10 cellular contexts compared by ENCODE assay signal in genomic region chr1:208604295-208604694, GRCh38.
DNase-seq lines count a peak whose midpoint lies in the region; ATAC-seq and TF ChIP-seq lines count a peak whose summit lies in the region.
"Had no signal": no experiment of that assay in that cellular context is flagged by ENCODE, and none has a peak within 500 bp of the region (broad histone marks: within the 10 kb centered on the region; RNA-seq: fewer than 3 reads in every experiment).

No MANE protein-coding gene starts in this region.

- peaks cover 5% of the 10 kb centered on the region for H3K27me3 Mint-ChIP-seq in activated naive CD8-positive, alpha-beta T cell treated with anti-CD3 and anti-CD28 coated beads, Interleukin-2, amount 50 U/mL, for 24 hours
- H3K27me3 Mint-ChIP-seq in activated naive CD8-positive, alpha-beta T cell treated with anti-CD3 and anti-CD28 coated beads for 36 hours, result no peaks in the 10 kb centered on the region
- H3K27me3 Mint-ChIP-seq in stimulated activated naive CD8-positive, alpha-beta T cell treated with anti-CD3 and anti-CD28 coated beads, Interleukin-15, amount 100 ng/mL, for 72 hours, result peaks cover 7% of the 10 kb centered on the region
- H3K27me3 Mint-ChIP-seq: CD4-positive, CD25-positive, alpha-beta regulatory T cell had no signal

- peaks cover 9% of the 10 kb centered on the region for H3K4me1 ChIP-seq in RWPE2 (ENCODE audit: insufficient read depth, poor library complexity, severe bottlenecking)

- ATAC-seq in activated naive CD8-positive, alpha-beta T cell treated with anti-CD3 and anti-CD28 coated beads, Interleukin-2, amount 50 U/mL, for 24 hours, result peak; percentile 73
- ATAC-seq in HG02884 (IDR thresholded peaks at IDR 0.05; ENCODE audit: unreplicated experiment) (peak; percentile 94), RWPE2 (ENCODE audit: low read depth) (peak; percentile 85)
- peak; percentile 73 for ATAC-seq in stimulated activated naive CD8-positive, alpha-beta T cell treated with anti-CD3 and anti-CD28 coated beads, Interleukin-15, amount 100 ng/mL, for 72 hours

- H3K4me3 ChIP-seq in RWPE2 (ENCODE audit: severe bottlenecking), result no peak overlapping the region

- peak overlapping the region; percentile 24 for H3K27ac ChIP-seq in RWPE2 (ENCODE audit: poor library complexity, severe bottlenecking)

- H3K9me3 ChIP-seq in RWPE2 (ENCODE audit: severe bottlenecking), result no peaks in the 10 kb centered on the region

- POLR2A ChIA-PET in HEK293T (lab: Yijun Ruan, JAX), result no interaction called here

- no peaks in the 10 kb centered on the region for H3K27me3 ChIP-seq in RWPE2 (ENCODE audit: insufficient read depth, poor library complexity, severe bottlenecking)

- no peak overlapping the region for H3K27ac Mint-ChIP-seq in activated naive CD8-positive, alpha-beta T cell treated with anti-CD3 and anti-CD28 coated beads, Interleukin-2, amount 50 U/mL, for 24 hours
- H3K27ac Mint-ChIP-seq in activated naive CD8-positive, alpha-beta T cell treated with anti-CD3 and anti-CD28 coated beads for 36 hours, result no peak overlapping the region
- no peak overlapping the region for H3K27ac Mint-ChIP-seq in stimulated activated naive CD8-positive, alpha-beta T cell treated with anti-CD3 and anti-CD28 coated beads, Interleukin-15, amount 100 ng/mL, for 72 hours

- H3K36me3 ChIP-seq in RWPE2 (ENCODE audit: low read depth), result no peaks in the 10 kb centered on the region

- CTCF ChIA-PET in HEK293T (lab: Yijun Ruan, JAX), result no interaction called here

- no peak for TF ChIP-seq CTCF in RWPE2 (IDR thresholded peaks at IDR 0.05; ENCODE audit: poor library complexity, severe bottlenecking)

- H3K4me3 Mint-ChIP-seq in activated naive CD8-positive, alpha-beta T cell treated with anti-CD3 and anti-CD28 coated beads, Interleukin-2, amount 50 U/mL, for 24 hours, result no peak overlapping the region
- no peak overlapping the region for H3K4me3 Mint-ChIP-seq in activated naive CD8-positive, alpha-beta T cell treated with anti-CD3 and anti-CD28 coated beads for 36 hours
- no peak overlapping the region for H3K4me3 Mint-ChIP-seq in stimulated activated naive CD8-positive, alpha-beta T cell treated with anti-CD3 and anti-CD28 coated beads, Interleukin-15, amount 100 ng/mL, for 72 hours
- H3K4me3 Mint-ChIP-seq: CD4-positive, CD25-positive, alpha-beta regulatory T cell had no signal

- DNase-seq in activated naive CD8-positive, alpha-beta T cell treated with anti-CD3 and anti-CD28 coated beads, Interleukin-2, amount 50 U/mL, for 24 hours, result no peak
- no peak for DNase-seq in activated naive CD8-positive, alpha-beta T cell treated with anti-CD3 and anti-CD28 coated beads for 36 hours
- DNase-seq in RWPE2 (ENCODE audit: low spot score) (no peak), HEK293T (ENCODE audit: extremely low spot score) (no peak), NCI-H2171 (lab: John Stamatoyannopoulos, UW) (no peak)
- DNase-seq in stimulated activated naive CD8-positive, alpha-beta T cell treated with anti-CD3 and anti-CD28 coated beads, Interleukin-15, amount 100 ng/mL, for 72 hours, result no peak
- no peak for DNase-seq in stimulated activated CD4-positive, alpha-beta T cell treated with anti-CD3 and anti-CD28 coated beads, Interleukin-15, amount 100 ng/mL, for 24 hours
- DNase-seq: MM.1S had no signal

- no peaks in the 10 kb centered on the region for H3K4me1 Mint-ChIP-seq in activated naive CD8-positive, alpha-beta T cell treated with anti-CD3 and anti-CD28 coated beads, Interleukin-2, amount 50 U/mL, for 24 hours
- H3K4me1 Mint-ChIP-seq in activated naive CD8-positive, alpha-beta T cell treated with anti-CD3 and anti-CD28 coated beads for 36 hours, result peaks cover 3% of the 10 kb centered on the region
- H3K4me1 Mint-ChIP-seq in stimulated activated naive CD8-positive, alpha-beta T cell treated with anti-CD3 and anti-CD28 coated beads, Interleukin-15, amount 100 ng/mL, for 72 hours, result no peaks in the 10 kb centered on the region

- no peaks in the 10 kb centered on the region for H3K36me3 Mint-ChIP-seq in activated naive CD8-positive, alpha-beta T cell treated with anti-CD3 and anti-CD28 coated beads, Interleukin-2, amount 50 U/mL, for 24 hours (ENCODE audit: low read depth)
- H3K36me3 Mint-ChIP-seq in activated naive CD8-positive, alpha-beta T cell treated with anti-CD3 and anti-CD28 coated beads for 36 hours, result no peaks in the 10 kb centered on the region
- H3K36me3 Mint-ChIP-seq: CD4-positive, CD25-positive, alpha-beta regulatory T cell had no signal

- no peaks in the 10 kb centered on the region for H3K9me3 Mint-ChIP-seq in activated naive CD8-positive, alpha-beta T cell treated with anti-CD3 and anti-CD28 coated beads, Interleukin-2, amount 50 U/mL, for 24 hours
- H3K9me3 Mint-ChIP-seq in activated naive CD8-positive, alpha-beta T cell treated with anti-CD3 and anti-CD28 coated beads for 36 hours, result no peaks in the 10 kb centered on the region
- no peaks in the 10 kb centered on the region for H3K9me3 Mint-ChIP-seq in stimulated activated naive CD8-positive, alpha-beta T cell treated with anti-CD3 and anti-CD28 coated beads, Interleukin-15, amount 100 ng/mL, for 72 hours
- H3K9me3 Mint-ChIP-seq: CD4-positive, CD25-positive, alpha-beta regulatory T cell had no signal

TF ChIP-seq in HEK293T, 16 proteins besides CTCF, POLR2A, EP300 and RAD21:
- TF ChIP-seq FOXA1 (IDR thresholded peaks at IDR 0.05) (no peak), FOXK2 (IDR thresholded peaks at IDR 0.05) (no peak), L3MBTL2 (conservative IDR thresholded peaks at IDR 0.05) (no peak), FOXM1 (IDR thresholded peaks at IDR 0.05; ENCODE audit: borderline replicate concordance) (no peak), NFRKB (IDR thresholded peaks at IDR 0.05) (no peak), CTBP1 (IDR thresholded peaks at IDR 0.05; ENCODE audit: borderline replicate concordance) (no peak), BHLHE40 (IDR thresholded peaks at IDR 0.05; ENCODE audit: borderline replicate concordance) (no peak), SP1 (IDR thresholded peaks at IDR 0.05) (no peak), TARDBP (IDR thresholded peaks at IDR 0.05) (no peak), LEF1 (IDR thresholded peaks at IDR 0.05; ENCODE audit: borderline replicate concordance) (no peak), ZNF384 (IDR thresholded peaks at IDR 0.05) (no peak), PKNOX1 (IDR thresholded peaks at IDR 0.05) (no peak)
